Comparison of ENCODE assay signal across 20 cellular contexts in genomic region chr16:16139806-16140205, GRCh38.
"Had no signal": no experiment of that assay in that cellular context is flagged by ENCODE, and none has a peak within 500 bp of the region (broad histone marks: within the 10 kb centered on the region; RNA-seq: fewer than 3 reads in every experiment).

No MANE protein-coding gene starts in this region.

- FAIRE-seq: RCC 7860 had no signal

- H3K9me3 Mint-ChIP-seq: IgD-negative memory B cell had no signal

- H3K9me3 ChIP-seq: SK-N-SH had no signal

- DNase-seq: KBM-7, MV-4-11, NCI-H1048, NCI-H1105, NCI-H1417, NCI-H146, NCI-H1694 treated with DMSO at 0.1 percent for 48 hours, NCI-H1930, NCI-H2081, NCI-H2107, NCI-H2227 treated with DMSO at 0.1 percent for 48 hours, NCI-H524, NCI-H526 treated with DMSO at 0.1 percent for 48 hours, NCI-H748 treated with DMSO at 0.1 percent for 48 hours, RPMI8226, SHP77, SK-N-SH, SW 1271 had no signal

- H3K9ac ChIP-seq: SK-N-SH had no signal

- H3K4me2 ChIP-seq: SK-N-SH had no signal

- H3K27me3 Mint-ChIP-seq: IgD-negative memory B cell had no signal

- H3K27ac Mint-ChIP-seq: IgD-negative memory B cell had no signal
